1 cellular context compared by ENCODE assay signal in the genomic region with DNA sequence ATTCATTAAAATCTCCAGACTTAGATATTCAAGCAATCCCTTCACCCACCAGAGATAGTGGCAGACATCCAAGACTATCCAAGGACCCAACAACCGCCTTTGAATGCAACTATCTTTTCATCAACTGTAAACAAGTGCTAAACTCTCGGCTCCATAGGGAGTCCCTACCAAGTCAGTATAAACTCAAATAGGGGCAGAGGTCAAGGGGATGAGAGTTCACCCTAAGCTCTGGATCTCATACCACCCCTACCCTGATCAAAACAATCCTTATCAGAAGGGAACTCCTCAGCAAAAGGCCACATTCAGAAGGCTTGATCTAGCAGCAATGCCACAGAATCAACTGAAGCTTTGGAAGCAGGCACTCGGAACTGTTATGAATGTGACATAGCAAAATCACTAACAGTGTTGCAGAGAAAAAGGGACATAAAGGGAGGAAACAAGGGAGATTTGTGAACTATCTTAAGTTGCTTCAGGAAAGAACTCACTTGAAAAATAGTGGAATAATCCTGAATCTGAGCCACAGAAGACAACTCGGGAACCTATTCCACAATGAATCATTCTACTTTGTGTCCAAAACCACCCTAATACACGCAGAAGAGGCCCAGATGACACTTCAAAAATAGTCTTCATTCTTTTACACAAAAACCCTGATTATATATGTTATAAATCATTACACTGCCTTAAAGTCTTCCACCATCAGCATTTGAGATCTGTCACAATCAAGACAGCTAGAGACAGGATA.
TF ChIP-seq lines count a peak whose summit lies in the region.

No MANE protein-coding gene starts in this region.

TF ChIP-seq in H1, 55 proteins besides CTCF, POLR2A, EP300 and RAD21:
- no peak for TF ChIP-seq TCF12 (IDR thresholded peaks at IDR 0.05; ENCODE audit: low read depth, low read length)
- TF ChIP-seq JUND (IDR thresholded peaks at IDR 0.05; ENCODE audit: low read length) = no peak
- no peak for TF ChIP-seq SUZ12 (IDR thresholded peaks at IDR 0.05; ENCODE audit: low read length)
- TF ChIP-seq YY1 (IDR thresholded peaks at IDR 0.05; ENCODE audit: low read depth, low read length) = no peak
- no peak for TF ChIP-seq KDM4A (IDR thresholded peaks at IDR 0.05; ENCODE audit: low read depth, low read length, severe bottlenecking)
- no peak for TF ChIP-seq RBBP5 (IDR thresholded peaks at IDR 0.05; ENCODE audit: borderline replicate concordance, low read depth, low read length)
- no peak for TF ChIP-seq MAX (IDR thresholded peaks at IDR 0.05)
- no peak for TF ChIP-seq TAF1 (IDR thresholded peaks at IDR 0.05; ENCODE audit: low read depth, low read length)
- TF ChIP-seq MAFK (IDR thresholded peaks at IDR 0.05; ENCODE audit: low read depth, low read length) = no peak
- no peak for TF ChIP-seq CHD7 (IDR thresholded peaks at IDR 0.05; ENCODE audit: insufficient replicate concordance, low read length)
- no peak for TF ChIP-seq SP1 (IDR thresholded peaks at IDR 0.05; ENCODE audit: low read depth, low read length)
- no peak for TF ChIP-seq SP4 (IDR thresholded peaks at IDR 0.05; ENCODE audit: low read length)
- TF ChIP-seq HDAC2 (IDR thresholded peaks at IDR 0.05; ENCODE audit: borderline replicate concordance in 1 of 2, low read depth in 2 of 2, low read length in 2 of 2) = no peak
- TF ChIP-seq GABPA (IDR thresholded peaks at IDR 0.05; ENCODE audit: borderline replicate concordance, insufficient read depth, low read length) = no peak
